In genomic region chr5:80034962-80035821, GRCh38 we compare ENCODE assay signal across 8 cellular contexts. TPM values are rescaled to one million over a fixed set of nuclear protein-coding genes. Genes with fewer than 3 reads are reported as not detected.
DNase-seq lines count a peak whose midpoint lies in the region; ATAC-seq and TF ChIP-seq lines count a peak whose summit lies in the region.

TSS of gene THBS4 (plus strand) at chr5:80035348. CDS start at chr5:80035538, 190 bp downstream.

- no peak within 1 kb of the TSS for H2AFZ ChIP-seq in MM.1S (ENCODE audit: low read length)

- H3K4me3 Mint-ChIP-seq in T-helper 2 cell treated with Interferon-gamma antibody and Interleukin-4, amounts not matched to agents 5 μg/mL and 100 μg/mL, for 36 hours = peak within 1 kb of the TSS; percentile 68

- H3K9me3 ChIP-seq in ES-I3 (ENCODE audit: control insufficient read depth, insufficient read depth, low read length) (no peaks in the 10 kb centered on the region), MM.1S (replicated peaks; ENCODE audit: insufficient read depth, low read length) (no peaks in the 10 kb centered on the region)

- intact Hi-C loops in head of caudate nucleus (cut with DNase I) = no loop called here
- intact Hi-C loops in posterior vena cava (cut with DNase I) = loop anchor here in 1 of 2 donors (5.0 kb wide), 1 partner anchor 927 kb away; the partner anchor contains the start of gene RASGRF2

- H3K36me3 Mint-ChIP-seq in T-helper 2 cell treated with Interferon-gamma antibody and Interleukin-4, amounts not matched to agents 5 μg/mL and 100 μg/mL, for 36 hours (ENCODE audit: low read depth) = no peaks in the 10 kb centered on the region

- no peak within 1 kb of the TSS for H3K27ac ChIP-seq in MM.1S (ENCODE audit: low read length)

- DNase-seq in T-helper 2 cell treated with Interferon-gamma antibody and Interleukin-4, amounts not matched to agents 5 μg/mL and 100 μg/mL, for 36 hours (ENCODE audit: low spot score) = no peak
- DNase-seq in head of caudate nucleus = peak in 26 of 42 donors; percentile 4 to 50 (median 21)
- no peak for DNase-seq in posterior vena cava (ENCODE audit: low spot score)
- no peak for DNase-seq in MM.1S

- H3K27ac Mint-ChIP-seq in T-helper 2 cell treated with Interferon-gamma antibody and Interleukin-4, amounts not matched to agents 5 μg/mL and 100 μg/mL, for 36 hours = no peak within 1 kb of the TSS

- H3K9me2 ChIP-seq in MM.1S (replicated peaks; ENCODE audit: insufficient read depth, low read length) = no peaks in the 10 kb centered on the region

- peaks cover 36% of the 10 kb centered on the region for H3K27me3 Mint-ChIP-seq in T-helper 2 cell treated with Interferon-gamma antibody and Interleukin-4, amounts not matched to agents 5 μg/mL and 100 μg/mL, for 36 hours (ENCODE audit: low read depth)

- ATAC-seq in GM19463 (IDR thresholded peaks at IDR 0.05; ENCODE audit: unreplicated experiment) (no peak), GM21619 (IDR thresholded peaks at IDR 0.05; ENCODE audit: unreplicated experiment) (no peak), HG03520 (IDR thresholded peaks at IDR 0.05; ENCODE audit: unreplicated experiment) (no peak)

- no peaks in the 10 kb centered on the region for H4K20me1 ChIP-seq in MM.1S (ENCODE audit: insufficient read depth, low read length)

- H3K36me3 ChIP-seq in ES-I3 (ENCODE audit: insufficient read depth, low read length) (no peaks in the 10 kb centered on the region), MM.1S (replicated peaks; ENCODE audit: insufficient read depth, low read length) (no peaks in the 10 kb centered on the region)

- H3F3A ChIP-seq in MM.1S (ENCODE audit: insufficient read depth, low read length) = no peaks in the 10 kb centered on the region

- no peak within 1 kb of the TSS for H3K4me3 ChIP-seq in MM.1S (ENCODE audit: low read length)

- no peaks in the 10 kb centered on the region; the same call in 1 of the 2 replicates for H3K4me1 ChIP-seq in ES-I3 (ENCODE audit: insufficient read depth, low read length)
- H3K4me1 ChIP-seq in MM.1S (ENCODE audit: low read length) = no peaks in the 10 kb centered on the region

- peaks cover 33% of the 10 kb centered on the region for H3K4me1 Mint-ChIP-seq in T-helper 2 cell treated with Interferon-gamma antibody and Interleukin-4, amounts not matched to agents 5 μg/mL and 100 μg/mL, for 36 hours (ENCODE audit: low read depth)

- TF ChIP-seq CTCF in MM.1S (IDR thresholded peaks at IDR 0.05; ENCODE audit: low read length) = no peak

- peak within 1 kb of the TSS; percentile 55 for H3K9ac ChIP-seq in ES-I3 (ENCODE audit: low read depth, low read length)
- H3K9ac ChIP-seq in MM.1S (ENCODE audit: low read length) = no peak within 1 kb of the TSS

- no peaks in the 10 kb centered on the region for H3K79me2 ChIP-seq in MM.1S (ENCODE audit: low read length)

- H3K4me2 ChIP-seq in MM.1S (ENCODE audit: low read depth, low read length) = no peak within 1 kb of the TSS

- no peaks in the 10 kb centered on the region for H3K9me3 Mint-ChIP-seq in T-helper 2 cell treated with Interferon-gamma antibody and Interleukin-4, amounts not matched to agents 5 μg/mL and 100 μg/mL, for 36 hours

- H3K27me3 ChIP-seq in MM.1S (replicated peaks; ENCODE audit: insufficient read depth, low read length) = no peaks in the 10 kb centered on the region

RNA-seq across cellular contexts. Expression of gene THBS4, which starts in this region (rescaled TPM):
- 10 to 100 TPM; 58.2 to 80.2 TPM for total RNA-seq in posterior vena cava

Comparison
In these comparisons a context has a peak if more than half of its experiments do, and no peak if none do; other contexts are left out.
1. DNase-seq: peak in head of caudate nucleus (26 of 42); none in T-helper 2 cell treated with Interferon-gamma antibody and Interleukin-4, amounts not matched to agents 5 μg/mL and 100 μg/mL, for 36 hours (single experiment), posterior vena cava (single experiment) and MM.1S (single experiment).